Comparison of ENCODE assay signal across 8 cellular contexts in genomic region chr22:39146256-39147101, GRCh38. TPM values are rescaled to one million over a fixed set of nuclear protein-coding genes. Genes with fewer than 3 reads are reported as not detected.
DNase-seq lines count a peak whose midpoint lies in the region; ATAC-seq and TF ChIP-seq lines count a peak whose summit lies in the region.

No MANE protein-coding gene starts in this region.

- no peaks in the 10 kb centered on the region for H3K27me3 ChIP-seq in layer of hippocampus (ENCODE audit: control insufficient read depth, insufficient read depth, low read length)

- no peaks in the 10 kb centered on the region for H3K9me3 Mint-ChIP-seq in HFFc6
- H3K9me3 Mint-ChIP-seq in activated naive CD8-positive, alpha-beta T cell (ENCODE audit: low read depth) = no peaks in the 10 kb centered on the region
- H3K9me3 Mint-ChIP-seq in stimulated activated memory B cell treated with anti-CD40 and anti-IgM and Interleukin-4, amounts not matched to agents 10 μg/mL and 1 μg/mL and 100 μg/mL, for 72 hours = no peaks in the 10 kb centered on the region

- peak overlapping the region; percentile 100 for H3K27ac ChIP-seq in layer of hippocampus (ENCODE audit: low read depth, low read length)

- no peak for DNase-seq in HFFc6
- DNase-seq in NCI-H2196 treated with DMSO at 0.1 percent for 48 hours (lab: John Stamatoyannopoulos, UW; ENCODE audit: unreplicated experiment) = no peak
- no peak for DNase-seq in GM20000 (ENCODE audit: low spot score)

- H3K4me3 Mint-ChIP-seq in HFFc6 = peak overlapping the region; percentile 67
- peak overlapping the region; percentile 82 for H3K4me3 Mint-ChIP-seq in activated naive CD8-positive, alpha-beta T cell
- H3K4me3 Mint-ChIP-seq in stimulated activated memory B cell treated with anti-CD40 and anti-IgM and Interleukin-4, amounts not matched to agents 10 μg/mL and 1 μg/mL and 100 μg/mL, for 72 hours = peak overlapping the region; percentile 85

- ATAC-seq in stimulated activated memory B cell treated with anti-CD40 and anti-IgM and Interleukin-4, amounts not matched to agents 10 μg/mL and 1 μg/mL and 100 μg/mL, for 72 hours = no peak
- ATAC-seq in HG02870 (IDR thresholded peaks at IDR 0.05; ENCODE audit: unreplicated experiment) = no peak
- no peak for ATAC-seq in GM21526 (IDR thresholded peaks at IDR 0.05; ENCODE audit: low FRiP score, unreplicated experiment)

- H3K27me3 Mint-ChIP-seq in HFFc6 (ENCODE audit: insufficient read depth) = peaks cover 4% of the 10 kb centered on the region; the same call in 1 of the 2 replicates
- H3K27me3 Mint-ChIP-seq in activated naive CD8-positive, alpha-beta T cell = no peaks in the 10 kb centered on the region
- no peaks in the 10 kb centered on the region for H3K27me3 Mint-ChIP-seq in stimulated activated memory B cell treated with anti-CD40 and anti-IgM and Interleukin-4, amounts not matched to agents 10 μg/mL and 1 μg/mL and 100 μg/mL, for 72 hours

- no peaks in the 10 kb centered on the region for H3K36me3 Mint-ChIP-seq in HFFc6 (ENCODE audit: low read depth)
- no peaks in the 10 kb centered on the region for H3K36me3 Mint-ChIP-seq in activated naive CD8-positive, alpha-beta T cell
- H3K36me3 Mint-ChIP-seq in stimulated activated memory B cell treated with anti-CD40 and anti-IgM and Interleukin-4, amounts not matched to agents 10 μg/mL and 1 μg/mL and 100 μg/mL, for 72 hours = peaks cover 9% of the 10 kb centered on the region

- H3K27ac Mint-ChIP-seq in HFFc6 = peak overlapping the region; percentile 38; the same call in 1 of the 2 replicates
- H3K27ac Mint-ChIP-seq in activated naive CD8-positive, alpha-beta T cell = peak overlapping the region; percentile 88
- peak overlapping the region; percentile 82 for H3K27ac Mint-ChIP-seq in stimulated activated memory B cell treated with anti-CD40 and anti-IgM and Interleukin-4, amounts not matched to agents 10 μg/mL and 1 μg/mL and 100 μg/mL, for 72 hours

- H3K4me1 Mint-ChIP-seq in HFFc6 (ENCODE audit: low read depth) = peaks cover 15% of the 10 kb centered on the region
- peaks cover 55% of the 10 kb centered on the region for H3K4me1 Mint-ChIP-seq in activated naive CD8-positive, alpha-beta T cell (ENCODE audit: low read depth)
- peaks cover 70% of the 10 kb centered on the region for H3K4me1 Mint-ChIP-seq in stimulated activated memory B cell treated with anti-CD40 and anti-IgM and Interleukin-4, amounts not matched to agents 10 μg/mL and 1 μg/mL and 100 μg/mL, for 72 hours

- TF ChIP-seq CTCF in HFFc6 (IDR thresholded peaks at IDR 0.05) (no peak), GM20000 (IDR thresholded peaks at IDR 0.05; ENCODE audit: extremely low read depth, missing control alignments) (no peak)

RNA-seq across cellular contexts. Expression of gene CBX7, which starts 6.0 kb away (rescaled TPM):
- total RNA-seq in HFFc6 (2021; fragmentation: NEBNext Ultra II Directional; extraction: Animal tissue kit (Norgen Biotek cat#: 25700)) = 1 to 10 TPM; 6.2 to 7.2 (median 6.8) TPM

RNA-seq across cellular contexts. Expression of gene APOBEC3H, which starts 49.4 kb away (rescaled TPM):
- total RNA-seq in HFFc6 (2021; fragmentation: NEBNext Ultra II Directional; extraction: Animal tissue kit (Norgen Biotek cat#: 25700)) = under 1 TPM in 2 of 6 experiments, not detected in 4; 0.33 to 0.37 TPM

Comparison
In these comparisons a context has a peak if more than half of its experiments do, and no peak if none do; other contexts are left out.
1. H3K27ac Mint-ChIP-seq: peak in every context shown above with its lines; median percentile 88 in activated naive CD8-positive, alpha-beta T cell; 82 in stimulated activated memory B cell treated with anti-CD40 and anti-IgM and Interleukin-4, amounts not matched to agents 10 μg/mL and 1 μg/mL and 100 μg/mL, for 72 hours; 38 in HFFc6.